Comparison of ENCODE assay signal across 1 cellular context in the genomic region with DNA sequence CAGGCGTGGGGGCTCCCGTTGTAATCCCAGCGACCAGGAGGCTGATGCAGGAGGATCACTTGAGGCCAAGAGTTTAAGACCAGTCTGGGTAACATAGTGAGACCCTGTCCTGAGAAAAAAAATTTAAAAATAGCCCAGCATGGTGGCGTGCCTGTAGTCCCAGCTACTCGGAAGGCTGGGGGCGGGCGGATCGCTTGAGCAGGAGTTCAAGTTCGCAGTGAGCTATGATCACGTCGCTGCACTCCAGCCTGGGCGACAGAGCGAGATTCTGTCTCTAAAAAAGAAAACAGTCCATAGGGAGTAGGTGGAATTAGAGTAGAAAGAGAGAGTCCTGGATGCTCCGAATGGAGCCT.
TF ChIP-seq lines count a peak whose summit lies in the region.

No MANE protein-coding gene starts in this region.

TF ChIP-seq in GM23338, 12 proteins besides CTCF, POLR2A, EP300 and RAD21 (continued from another document):
- TF ChIP-seq, protein P1, sequence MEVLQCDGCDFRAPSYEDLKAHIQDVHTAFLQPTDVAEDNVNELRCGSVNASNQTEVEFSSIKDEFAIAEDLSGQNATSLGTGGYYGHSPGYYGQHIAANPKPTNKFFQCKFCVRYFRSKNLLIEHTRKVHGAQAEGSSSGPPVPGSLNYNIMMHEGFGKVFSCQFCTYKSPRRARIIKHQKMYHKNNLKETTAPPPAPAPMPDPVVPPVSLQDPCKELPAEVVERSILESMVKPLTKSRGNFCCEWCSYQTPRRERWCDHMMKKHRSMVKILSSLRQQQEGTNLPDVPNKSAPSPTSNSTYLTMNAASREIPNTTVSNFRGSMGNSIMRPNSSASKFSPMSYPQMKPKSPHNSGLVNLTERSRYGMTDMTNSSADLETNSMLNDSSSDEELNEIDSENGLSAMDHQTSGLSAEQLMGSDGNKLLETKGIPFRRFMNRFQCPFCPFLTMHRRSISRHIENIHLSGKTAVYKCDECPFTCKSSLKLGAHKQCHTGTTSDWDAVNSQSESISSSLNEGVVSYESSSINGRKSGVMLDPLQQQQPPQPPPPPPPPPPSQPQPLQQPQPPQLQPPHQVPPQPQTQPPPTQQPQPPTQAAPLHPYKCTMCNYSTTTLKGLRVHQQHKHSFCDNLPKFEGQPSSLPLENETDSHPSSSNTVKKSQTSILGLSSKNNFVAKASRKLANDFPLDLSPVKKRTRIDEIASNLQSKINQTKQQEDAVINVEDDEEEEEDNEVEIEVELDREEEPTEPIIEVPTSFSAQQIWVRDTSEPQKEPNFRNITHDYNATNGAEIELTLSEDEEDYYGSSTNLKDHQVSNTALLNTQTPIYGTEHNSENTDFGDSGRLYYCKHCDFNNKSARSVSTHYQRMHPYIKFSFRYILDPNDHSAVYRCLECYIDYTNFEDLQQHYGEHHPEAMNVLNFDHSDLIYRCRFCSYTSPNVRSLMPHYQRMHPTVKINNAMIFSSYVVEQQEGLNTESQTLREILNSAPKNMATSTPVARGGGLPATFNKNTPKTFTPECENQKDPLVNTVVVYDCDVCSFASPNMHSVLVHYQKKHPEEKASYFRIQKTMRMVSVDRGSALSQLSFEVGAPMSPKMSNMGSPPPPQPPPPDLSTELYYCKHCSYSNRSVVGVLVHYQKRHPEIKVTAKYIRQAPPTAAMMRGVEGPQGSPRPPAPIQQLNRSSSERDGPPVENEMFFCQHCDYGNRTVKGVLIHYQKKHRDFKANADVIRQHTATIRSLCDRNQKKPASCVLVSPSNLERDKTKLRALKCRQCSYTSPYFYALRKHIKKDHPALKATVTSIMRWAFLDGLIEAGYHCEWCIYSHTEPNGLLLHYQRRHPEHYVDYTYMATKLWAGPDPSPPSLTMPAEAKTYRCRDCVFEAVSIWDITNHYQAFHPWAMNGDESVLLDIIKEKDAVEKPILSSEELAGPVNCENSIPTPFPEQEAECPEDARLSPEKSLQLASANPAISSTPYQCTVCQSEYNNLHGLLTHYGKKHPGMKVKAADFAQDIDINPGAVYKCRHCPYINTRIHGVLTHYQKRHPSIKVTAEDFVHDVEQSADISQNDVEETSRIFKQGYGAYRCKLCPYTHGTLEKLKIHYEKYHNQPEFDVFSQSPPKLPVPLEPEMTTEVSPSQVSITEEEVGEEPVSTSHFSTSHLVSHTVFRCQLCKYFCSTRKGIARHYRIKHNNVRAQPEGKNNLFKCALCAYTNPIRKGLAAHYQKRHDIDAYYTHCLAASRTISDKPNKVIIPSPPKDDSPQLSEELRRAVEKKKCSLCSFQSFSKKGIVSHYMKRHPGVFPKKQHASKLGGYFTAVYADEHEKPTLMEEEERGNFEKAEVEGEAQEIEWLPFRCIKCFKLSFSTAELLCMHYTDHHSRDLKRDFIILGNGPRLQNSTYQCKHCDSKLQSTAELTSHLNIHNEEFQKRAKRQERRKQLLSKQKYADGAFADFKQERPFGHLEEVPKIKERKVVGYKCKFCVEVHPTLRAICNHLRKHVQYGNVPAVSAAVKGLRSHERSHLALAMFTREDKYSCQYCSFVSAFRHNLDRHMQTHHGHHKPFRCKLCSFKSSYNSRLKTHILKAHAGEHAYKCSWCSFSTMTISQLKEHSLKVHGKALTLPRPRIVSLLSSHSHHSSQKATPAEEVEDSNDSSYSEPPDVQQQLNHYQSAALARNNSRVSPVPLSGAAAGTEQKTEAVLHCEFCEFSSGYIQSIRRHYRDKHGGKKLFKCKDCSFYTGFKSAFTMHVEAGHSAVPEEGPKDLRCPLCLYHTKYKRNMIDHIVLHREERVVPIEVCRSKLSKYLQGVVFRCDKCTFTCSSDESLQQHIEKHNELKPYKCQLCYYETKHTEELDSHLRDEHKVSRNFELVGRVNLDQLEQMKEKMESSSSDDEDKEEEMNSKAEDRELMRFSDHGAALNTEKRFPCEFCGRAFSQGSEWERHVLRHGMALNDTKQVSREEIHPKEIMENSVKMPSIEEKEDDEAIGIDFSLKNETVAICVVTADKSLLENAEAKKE (CRISPR knock-in tag; IDR thresholded peaks at IDR 0.05): no peak
- TF ChIP-seq CREB1 (CRISPR knock-in tag; IDR thresholded peaks at IDR 0.05; ENCODE audit: low read depth) (no peak), EZH2 (IDR thresholded peaks at IDR 0.05; ENCODE audit: low read depth, unreplicated experiment) (no peak), EZH2phosphoT487 (IDR thresholded peaks at IDR 0.05; ENCODE audit: unreplicated experiment) (no peak), STAT1 (IDR thresholded peaks at IDR 0.05; ENCODE audit: unreplicated experiment) (no peak), NANOG (IDR thresholded peaks at IDR 0.05; ENCODE audit: borderline replicate concordance) (no peak), ZNF331 (CRISPR knock-in tag; IDR thresholded peaks at IDR 0.05; ENCODE audit: low read depth) (no peak), POLR2AphosphoS5 (IDR thresholded peaks at IDR 0.05; ENCODE audit: low read depth) (no peak)
- TF ChIP-seq, protein P2, sequence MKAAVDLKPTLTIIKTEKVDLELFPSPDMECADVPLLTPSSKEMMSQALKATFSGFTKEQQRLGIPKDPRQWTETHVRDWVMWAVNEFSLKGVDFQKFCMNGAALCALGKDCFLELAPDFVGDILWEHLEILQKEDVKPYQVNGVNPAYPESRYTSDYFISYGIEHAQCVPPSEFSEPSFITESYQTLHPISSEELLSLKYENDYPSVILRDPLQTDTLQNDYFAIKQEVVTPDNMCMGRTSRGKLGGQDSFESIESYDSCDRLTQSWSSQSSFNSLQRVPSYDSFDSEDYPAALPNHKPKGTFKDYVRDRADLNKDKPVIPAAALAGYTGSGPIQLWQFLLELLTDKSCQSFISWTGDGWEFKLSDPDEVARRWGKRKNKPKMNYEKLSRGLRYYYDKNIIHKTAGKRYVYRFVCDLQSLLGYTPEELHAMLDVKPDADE (IDR thresholded peaks at IDR 0.05): no peak
